In the genomic region with DNA sequence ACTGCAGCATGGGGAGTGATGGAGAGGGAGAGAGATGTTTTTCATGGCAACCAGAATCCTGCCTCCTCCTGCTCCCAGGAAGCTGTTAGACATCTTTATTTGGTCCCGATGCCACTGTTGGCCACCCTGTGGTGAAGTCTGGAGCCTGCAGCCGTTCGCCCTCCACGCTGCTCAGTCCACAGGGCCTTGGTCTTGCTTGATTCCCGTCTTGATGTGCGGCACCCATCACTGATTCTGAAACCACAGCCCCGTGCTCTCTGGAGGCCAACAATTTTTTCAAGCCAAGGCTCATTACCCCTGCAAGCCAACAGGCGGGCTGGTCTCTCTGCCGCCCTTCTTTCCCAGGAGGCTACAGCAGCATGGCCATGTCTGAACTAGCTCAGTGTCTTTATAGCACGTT, we compare ENCODE assay signal across 10 cellular contexts. TPM values are rescaled to one million over a fixed set of nuclear protein-coding genes. Genes with fewer than 3 reads are reported as not detected.
DNase-seq lines count a peak whose midpoint lies in the region; ATAC-seq, FAIRE-seq and TF ChIP-seq lines count a peak whose summit lies in the region.
"Had no signal": no experiment of that assay in that cellular context is flagged by ENCODE, and none has a peak within 500 bp of the region (broad histone marks: within the 10 kb centered on the region; RNA-seq: fewer than 3 reads in every experiment).

No MANE protein-coding gene starts in this region.

- no peaks in the 10 kb centered on the region for H3K9me2 ChIP-seq in HCT116 (ENCODE audit: insufficient read depth)

- H3K9me3 Mint-ChIP-seq in activated CD4-positive, alpha-beta T cell treated with anti-CD3 and anti-CD28 coated beads, Interleukin-2, amount 10 ng/mL, durations not matched to agents 24 days and 14 days = no peaks in the 10 kb centered on the region
- H3K9me3 Mint-ChIP-seq: T-cell had no signal

- H2AFZ ChIP-seq in DND-41 (ENCODE audit: low read depth, low read length) (no peak overlapping the region), HCT116 (ENCODE audit: low read depth, low read length, poor library complexity, severe bottlenecking) (no peak overlapping the region), HepG2 (ENCODE audit: low read length) (no peak overlapping the region)

- no peak overlapping the region for H3K4me2 ChIP-seq in DND-41 (ENCODE audit: insufficient read depth, low read length)
- no peak overlapping the region for H3K4me2 ChIP-seq in HCT116 (ENCODE audit: low read length)
- no peak overlapping the region for H3K4me2 ChIP-seq in HepG2 (ENCODE audit: low read depth, low read length)

- no peak overlapping the region for H3K4me3 Mint-ChIP-seq in activated CD4-positive, alpha-beta T cell treated with anti-CD3 and anti-CD28 coated beads, Interleukin-2, amount 10 ng/mL, durations not matched to agents 24 days and 14 days
- H3K4me3 Mint-ChIP-seq: T-cell had no signal

- H3K79me2 ChIP-seq in DND-41 (ENCODE audit: insufficient read depth, low read length) (no peaks in the 10 kb centered on the region), HCT116 (ENCODE audit: insufficient read depth, low read length) (no peaks in the 10 kb centered on the region), HepG2 (ENCODE audit: insufficient read depth, low read length) (no peaks in the 10 kb centered on the region)

- peaks cover 31% of the 10 kb centered on the region for H3K36me3 Mint-ChIP-seq in activated CD4-positive, alpha-beta T cell treated with anti-CD3 and anti-CD28 coated beads, Interleukin-2, amount 10 ng/mL, durations not matched to agents 24 days and 14 days (ENCODE audit: low read depth)

- POLR2A ChIA-PET in HCT116 (lab: Charles Lee) (no interaction called here), HepG2 (lab: Yijun Ruan, JAX) (no interaction called here)

- in situ Hi-C loops in HepG2 (cut with HindIII; ENCODE audit: extremely low pct_ligation_motif_present, low pct_unique_long_range_greater_than_20kb) (no loop called here), GM13976 (cut with MboI; ENCODE audit: low sequenced_read_pairs, unreplicated experiment) (no loop called here)

- CTCF ChIA-PET in HCT116 (lab: Charles Lee) = interaction anchor here (0.9 to 2.0 kb wide), 3 partner anchors 111 to 162 kb away, joined by 3 to 11 read pairs (median 4); no protein-coding TSS in a partner anchor
- CTCF ChIA-PET in HepG2 (lab: Yijun Ruan, JAX; ENCODE audit: low intra/inter-chr PET ratio, low total read pairs) = interaction anchor here (0.6 to 1.1 kb wide), 2 partner anchors 158 to 185 kb away, joined by 3 read pairs; no protein-coding TSS in a partner anchor

- H3K27ac Mint-ChIP-seq in activated CD4-positive, alpha-beta T cell treated with anti-CD3 and anti-CD28 coated beads, Interleukin-2, amount 10 ng/mL, durations not matched to agents 24 days and 14 days = no peak overlapping the region
- H3K27ac Mint-ChIP-seq: T-cell had no signal

- peaks cover 48% of the 10 kb centered on the region for H3K36me3 ChIP-seq in DND-41 (ENCODE audit: insufficient read depth, low read length)
- 0 out of 4 replicates have a peak, but pooled peaks cover 0 to 4% of the 10 kb centered on the region in 2 experiments for H3K36me3 ChIP-seq in HCT116 (ENCODE audit: control insufficient read depth in 1 of 2, insufficient read depth in 2 of 2, low read length in 2 of 2)
- peaks cover 0 to 39% of the 10 kb centered on the region in 2 experiments; a peak in 2 of 5 replicates for H3K36me3 ChIP-seq in HepG2 (replicated peaks in 1 of 2; ENCODE audit: control insufficient read depth in 1 of 2, insufficient read depth in 2 of 2, low read length in 2 of 2)

- FAIRE-seq in HepG2 (lab: Jason Lieb, UNC) = peak; percentile 18
- FAIRE-seq: GM18507 had no signal

- BruUV-seq in HCT116 (replicated peaks; lab: Mats Ljungman, UMichigan) = no TSS peak
- BruUV-seq in HepG2 (replicated peaks; lab: Mats Ljungman, UMichigan) = no TSS peak

- H4K20me1 ChIP-seq in DND-41 (ENCODE audit: insufficient read depth, low read length) = no peaks in the 10 kb centered on the region
- H4K20me1 ChIP-seq in HCT116 (ENCODE audit: insufficient read depth) = no peaks in the 10 kb centered on the region
- H4K20me1 ChIP-seq in HepG2 (ENCODE audit: insufficient read depth, low read length) = no peaks in the 10 kb centered on the region

- H3K27me3 ChIP-seq in DND-41 (ENCODE audit: insufficient read depth, low read length, poor library complexity) (no peaks in the 10 kb centered on the region), HCT116 (ENCODE audit: insufficient read depth, low read length) (no peaks in the 10 kb centered on the region), HepG2 (ENCODE audit: control insufficient read depth in 1 of 2, insufficient read depth in 2 of 2, low read length in 2 of 2) (no peaks in the 10 kb centered on the region)

- no peaks in the 10 kb centered on the region for H3K27me3 Mint-ChIP-seq in activated CD4-positive, alpha-beta T cell treated with anti-CD3 and anti-CD28 coated beads, Interleukin-2, amount 10 ng/mL, durations not matched to agents 24 days and 14 days
- H3K27me3 Mint-ChIP-seq: T-cell had no signal

- 74% methylated on average over 10 of the region's 10 CpGs for whole genome bisulfite sequencing in HepG2 (ENCODE audit: low lambda C conversion rate)

- no peak overlapping the region for H3K27ac ChIP-seq in DND-41 (ENCODE audit: low read length)
- H3K27ac ChIP-seq in HCT116 (ENCODE audit: low read depth, low read length) = no peak overlapping the region
- H3K27ac ChIP-seq in HepG2 (ENCODE audit: extremely low read length, insufficient read depth, low read length) = no peak overlapping the region

- ATAC-seq in DND-41 (ENCODE audit: insufficient read depth, low read depth) (peak; percentile 58; the same call in 1 of the 3 replicates), HCT116 (peak; percentile 87), HepG2 (peak; percentile 91)
- ATAC-seq: T-cell had no signal

- H3K4me1 ChIP-seq in DND-41 (ENCODE audit: insufficient read depth, low read length) (no peaks in the 10 kb centered on the region), HCT116 (ENCODE audit: control insufficient read depth in 1 of 2, insufficient read depth in 2 of 2, low read length in 2 of 2) (no peaks in the 10 kb centered on the region), HepG2 (ENCODE audit: insufficient read depth, low read length) (no peaks in the 10 kb centered on the region)

- TF ChIP-seq RAD21 in HCT116 (IDR thresholded peaks at IDR 0.05; ENCODE audit: low read depth) = peak; percentile 37; the same call in 1 of the 2 replicates
- no peak for TF ChIP-seq RAD21 in HepG2 (CRISPR knock-in tag; IDR thresholded peaks at IDR 0.05)

- H3K9ac ChIP-seq in DND-41 (ENCODE audit: low read depth, low read length) (no peak overlapping the region), HCT116 (ENCODE audit: low read length) (no peak overlapping the region), HepG2 (ENCODE audit: insufficient read depth, low read depth, low read length) (no peak overlapping the region)

- peaks cover 2% of the 10 kb centered on the region for H3K4me1 Mint-ChIP-seq in activated CD4-positive, alpha-beta T cell treated with anti-CD3 and anti-CD28 coated beads, Interleukin-2, amount 10 ng/mL, durations not matched to agents 24 days and 14 days

- RAD21 ChIA-PET in HCT116 (lab: Charles Lee; ENCODE audit: low non-redundant PET in 1 of 2, low total read pairs in 2 of 2, uncharacterized antibody in 2 of 2, unreplicated experiment in 2 of 2) = no interaction called here

- H3K9me3 ChIP-seq in DND-41 (ENCODE audit: insufficient read depth, low read length, severe bottlenecking) (no peaks in the 10 kb centered on the region), HCT116 (ENCODE audit: control insufficient read depth in 1 of 2, insufficient read depth in 1 of 2, low read depth in 1 of 2, low read length in 2 of 2) (no peaks in the 10 kb centered on the region), HepG2 (ENCODE audit: low read length) (no peaks in the 10 kb centered on the region)

- H3K4me3 ChIP-seq in DND-41 (ENCODE audit: low read depth in 1 of 2, low read length in 2 of 2) (no peak overlapping the region), HCT116 (replicated peaks in 1 of 2; ENCODE audit: low read depth in 1 of 2, low read length in 2 of 2) (no peak overlapping the region), WI38 (ENCODE audit: low read depth, low read length) (no peak overlapping the region), HepG2 (replicated peaks in 1 of 3; ENCODE audit: insufficient read depth in 1 of 3, low read depth in 2 of 3, low read length in 3 of 3) (no peak overlapping the region)

- TF ChIP-seq CTCF in DND-41 (IDR thresholded peaks at IDR 0.05; ENCODE audit: borderline replicate concordance, extremely low read depth, low read length, poor library complexity, severe bottlenecking) (peak; percentile 47), HCT116 (IDR thresholded peaks at IDR 0.05 in 2 of 3, conservative IDR thresholded peaks at IDR 0.05 in 1 of 3; ENCODE audit: borderline replicate concordance in 1 of 3, insufficient read depth in 1 of 3, low read depth in 2 of 3, low read length in 2 of 3) (peak; percentile 7 to 61 (median 57); a peak in 4 of 6 replicates), WI38 (IDR thresholded peaks at IDR 0.05; ENCODE audit: low read depth, low read length) (peak; percentile 34; the same call in 1 of the 2 replicates), HepG2 (CRISPR knock-in tag; IDR thresholded peaks at IDR 0.05) (peak; percentile 37), GM13976 (IDR thresholded peaks at IDR 0.05; ENCODE audit: borderline replicate concordance, control extremely low read depth, extremely low read depth, insufficient read depth, missing control alignments) (no peak)

- no peak for DNase-seq in DND-41
- DNase-seq in HCT116 (ENCODE audit: low read depth, low spot score) = no peak
- no peak for DNase-seq in HepG2 (ENCODE audit: low spot score)
- DNase-seq in GM13976 (ENCODE audit: low spot score) = no peak
- DNase-seq in activated CD4-positive, alpha-beta T cell treated with anti-CD3 and anti-CD28 coated beads, Interleukin-2, amount 10 ng/mL, durations not matched to agents 24 days and 14 days = no peak
- DNase-seq in COLO668 (lab: John Stamatoyannopoulos, UW; ENCODE audit: unreplicated experiment) = no peak
- DNase-seq in NCI-H1092 treated with DMSO at 0.1 percent for 48 hours (lab: John Stamatoyannopoulos, UW) = no peak
- DNase-seq: T-cell had no signal

- TF ChIP-seq POLR2A in HCT116 (IDR thresholded peaks at IDR 0.05; ENCODE audit: borderline replicate concordance, extremely low read depth, insufficient read depth, insufficient read length) = no peak
- no peak for TF ChIP-seq POLR2A in HepG2 (IDR thresholded peaks at IDR 0.05; ENCODE audit: insufficient read depth in 1 of 2, low read depth in 2 of 2, low read length in 2 of 2)

- intact Hi-C loops in HCT116 (cut with micrococcal nuclease) = loop anchor here (2.0 kb wide), 1 partner anchor 127 kb away; no protein-coding TSS in a partner anchor
- intact Hi-C loops in HepG2 (cut with micrococcal nuclease; ENCODE audit: unreplicated experiment) = no loop called here
- intact Hi-C loops in activated CD4-positive, alpha-beta T cell treated with anti-CD3 and anti-CD28 coated beads, Interleukin-2, amount 10 ng/mL, durations not matched to agents 24 days and 14 days (cut with micrococcal nuclease) = no loop called here

- TF ChIP-seq EP300 in HepG2 (IDR thresholded peaks at IDR 0.05; ENCODE audit: low read depth in 2 of 2, low read length in 2 of 2) (no peak), HepG2 (CRISPR knock-in tag; IDR thresholded peaks at IDR 0.05; ENCODE audit: borderline replicate concordance) (no peak)

RNA-seq across cellular contexts. Expression of gene SIGLEC15, which starts 24.5 kb away (rescaled TPM):
- total RNA-seq in HCT116 (2021; ENCODE audit: unreplicated experiment) = not detected
- not detected in 2 replicates for polyA plus RNA-seq in HCT116 (2012)
- not detected in 2 replicates for total RNA-seq in HepG2 (2016; rRNA removed; fragmentation: Illumina TruSeq; extraction: Trizol)
- not detected in 2 replicates for total RNA-seq in HepG2 (2016; cell fraction: cytosol; rRNA removed; fragmentation: Illumina TruSeq; extraction: Trizol; ENCODE audit: low read depth)
- not detected in 2 replicates for total RNA-seq in HepG2 (2016; cell fraction: insoluble cytoplasmic fraction; rRNA removed; fragmentation: Illumina TruSeq; extraction: Trizol)
- not detected in 2 replicates for total RNA-seq in HepG2 (2016; cell fraction: membrane; rRNA removed; fragmentation: Illumina TruSeq; extraction: Trizol)
- not detected in 2 replicates for total RNA-seq in HepG2 (2016; cell fraction: nucleus; rRNA removed; fragmentation: Illumina TruSeq; extraction: Trizol)
- polyA plus RNA-seq in HepG2 (2011; rRNA removed) = not detected in 2 replicates
- polyA plus RNA-seq in HepG2 (2011; cell fraction: cytosol; rRNA removed) = not detected in 2 replicates
- polyA plus RNA-seq in HepG2 (2011; cell fraction: nucleus; rRNA removed) = not detected in 2 replicates
- not detected in 2 replicates for polyA plus RNA-seq in HepG2 (2012)
- polyA plus RNA-seq in HepG2 (2016; cell fraction: cytosol; fragmentation: Illumina TruSeq; extraction: Trizol; ENCODE audit: low read depth) = not detected in 2 replicates
- polyA plus RNA-seq in HepG2 (2016; cell fraction: insoluble cytoplasmic fraction; fragmentation: Illumina TruSeq; extraction: Trizol; ENCODE audit: low read depth) = not detected in 2 replicates
- not detected in 2 replicates for polyA plus RNA-seq in HepG2 (2016; cell fraction: membrane; fragmentation: Illumina TruSeq; extraction: Trizol; ENCODE audit: low read depth)
- not detected in 2 replicates for polyA plus RNA-seq in HepG2 (2016; cell fraction: nucleus; fragmentation: Illumina TruSeq; extraction: Trizol; ENCODE audit: insufficient read depth, low read depth)
- not detected in 2 replicates for polyA minus RNA-seq in HepG2 (2011; rRNA and poly(A)+ RNA removed; ENCODE audit: low replicate concordance)
- polyA minus RNA-seq in HepG2 (2011; cell fraction: cytosol; rRNA and poly(A)+ RNA removed) = not detected in 2 replicates
- not detected in 2 replicates for polyA minus RNA-seq in HepG2 (2011; cell fraction: nucleus; rRNA and poly(A)+ RNA removed)
- not detected in 2 replicates for total RNA-seq in activated CD4-positive, alpha-beta T cell treated with anti-CD3 and anti-CD28 coated beads, Interleukin-2, amount 10 ng/mL, durations not matched to agents 24 days and 14 days
